Comparison of ENCODE assay signal across 2 cellular contexts in genomic region chr2:110422852-110423573, GRCh38. TPM values are rescaled to one million over a fixed set of nuclear protein-coding genes. Genes with fewer than 3 reads are reported as not detected.
"Had no signal": no experiment of that assay in that cellular context is flagged by ENCODE, and none has a peak within 500 bp of the region (broad histone marks: within the 10 kb centered on the region; RNA-seq: fewer than 3 reads in every experiment).

No MANE protein-coding gene starts in this region.

RNA-seq across cellular contexts. Expression of gene LIMS4, which starts 49.6 kb away (rescaled TPM):
- total RNA-seq: activated CD4-positive, alpha-beta T cell treated with anti-CD3 and anti-CD28 coated beads, Interleukin-2, amount 10 ng/mL, durations not matched to agents 7 days and 5 days; bronchial epithelial cell had no signal
